In the genomic region with DNA sequence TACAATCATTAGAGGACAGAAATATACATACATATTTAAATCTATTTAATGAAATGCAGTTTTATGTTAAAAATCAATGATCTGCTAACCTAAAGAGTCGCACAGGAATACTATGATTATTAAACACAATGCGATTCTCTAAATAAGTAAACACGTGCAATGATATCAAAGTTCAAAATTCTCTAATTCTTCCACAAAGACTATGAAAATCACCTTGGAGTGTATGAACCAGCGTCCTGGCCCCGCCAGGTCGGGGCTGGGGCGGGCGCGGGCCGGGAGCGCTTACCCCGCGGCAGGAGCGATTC, we compare ENCODE assay signal across 8 cellular contexts. TPM values are rescaled to one million over a fixed set of nuclear protein-coding genes. Genes with fewer than 3 reads are reported as not detected.
DNase-seq lines count a peak whose midpoint lies in the region; ATAC-seq and TF ChIP-seq lines count a peak whose summit lies in the region.

No MANE protein-coding gene starts in this region.

- H3K9me3 ChIP-seq in duodenal mucosa (ENCODE audit: control insufficient read depth in 1 of 2, low read length in 2 of 2) = no peaks in the 10 kb centered on the region

- H3K4me1 ChIP-seq in duodenal mucosa (ENCODE audit: control insufficient read depth in 1 of 2, insufficient read depth in 2 of 2, low read length in 2 of 2) = peaks cover 15 to 39% of the 10 kb centered on the region in 2 donors

- peak overlapping the region; percentile 97 for H3K27ac Mint-ChIP-seq in natural killer cell

- H3K4me3 ChIP-seq in AG10803 (ENCODE audit: low read length) (peak overlapping the region; percentile 78), LNCaP clone FGC (ENCODE audit: low read depth, low read length) (peak overlapping the region; percentile 61), duodenal mucosa (ENCODE audit: low read depth in 1 of 2, low read length in 2 of 2) (peak overlapping the region; percentile 83 to 94)

- H3K27ac ChIP-seq in duodenal mucosa (ENCODE audit: low read depth, low read length) = peak overlapping the region; percentile 66

- H3K4me1 Mint-ChIP-seq in natural killer cell = peaks cover 31 to 43% of the 10 kb centered on the region in 2 donors

- intact Hi-C loops in natural killer cell (cut with micrococcal nuclease) = no loop called here

- H3K27me3 ChIP-seq in duodenal mucosa (ENCODE audit: control insufficient read depth in 1 of 2, insufficient read depth in 2 of 2, low read length in 2 of 2) = no peaks in the 10 kb centered on the region

- no peaks in the 10 kb centered on the region for H3K27me3 Mint-ChIP-seq in natural killer cell (ENCODE audit: low read depth in 2 of 2)

- H3K4me3 Mint-ChIP-seq in natural killer cell = peak overlapping the region; percentile 93

- no peaks in the 10 kb centered on the region for H3K36me3 Mint-ChIP-seq in natural killer cell

- ATAC-seq in natural killer cell = no peak

- H3K36me3 ChIP-seq in duodenal mucosa (ENCODE audit: control insufficient read depth in 1 of 2, insufficient read depth in 2 of 2, low read length in 2 of 2) = peaks cover 0 to 2% of the 10 kb centered on the region in 2 donors

- TF ChIP-seq CTCF in AG10803 (conservative IDR thresholded peaks at IDR 0.05; ENCODE audit: low read length) (no peak), LNCaP clone FGC (IDR thresholded peaks at IDR 0.05; ENCODE audit: control insufficient read depth, extremely low read depth, insufficient read depth) (no peak), natural killer cell (IDR thresholded peaks at IDR 0.05) (no peak), GM20000 (IDR thresholded peaks at IDR 0.05; ENCODE audit: extremely low read depth, missing control alignments) (no peak)

- DNase-seq in AG10803 (ENCODE audit: low read depth) (no peak), LNCaP clone FGC (ENCODE audit: low read depth) (no peak), natural killer cell (no peak), GM20000 (ENCODE audit: low spot score) (no peak), NCI-H524 (lab: John Stamatoyannopoulos, UW) (no peak), cerebellar cortex (ENCODE audit: low spot score) (no peak), hypothalamus (lab: John Stamatoyannopoulos, UW) (no peak)

- peak overlapping the region; percentile 32 to 80 for H3K9ac ChIP-seq in duodenal mucosa (ENCODE audit: low read depth in 1 of 2, low read length in 2 of 2)

- H3K9me3 Mint-ChIP-seq in natural killer cell = no peaks in the 10 kb centered on the region

RNA-seq across cellular contexts. Expression of a gene that starts 0.6 kb away (rescaled TPM):
- 10 to 100 TPM; 14.3 to 15.6 (median 14.5) TPM for total RNA-seq in natural killer cell

RNA-seq across cellular contexts. Expression of a gene that starts 21.8 kb away (rescaled TPM):
- 1 to 10 TPM; 1.8 to 6.4 (median 2.2) TPM for total RNA-seq in natural killer cell

RNA-seq across cellular contexts. Expression of a gene that starts 25.9 kb away (rescaled TPM):
- 100 to 1,000 TPM in 1 of 3 donors, 10 to 100 TPM in 2; 80.2 to 111 (median 92.8) TPM for total RNA-seq in natural killer cell
